23 cellular contexts compared by ENCODE assay signal in genomic region chr1:100299521-100300222, GRCh38. TPM values are rescaled to one million over a fixed set of nuclear protein-coding genes. Genes with fewer than 3 reads are reported as not detected.
DNase-seq lines count a peak whose midpoint lies in the region; ATAC-seq, FAIRE-seq and TF ChIP-seq lines count a peak whose summit lies in the region.
"Had no signal": no experiment of that assay in that cellular context is flagged by ENCODE, and none has a peak within 500 bp of the region (broad histone marks: within the 10 kb centered on the region; RNA-seq: fewer than 3 reads in every experiment).

No MANE protein-coding gene starts in this region.

- no peak; the same call in 1 of the 2 replicates for TF ChIP-seq POLR2A in GM12892 (IDR thresholded peaks at IDR 0.05; ENCODE audit: low read depth, low read length)

- peaks cover 6% of the 10 kb centered on the region for H3K36me3 Mint-ChIP-seq in activated CD4-positive, alpha-beta T cell treated with anti-CD3 and anti-CD28 coated beads for 36 hours (ENCODE audit: low read depth)
- peaks cover 4% of the 10 kb centered on the region for H3K36me3 Mint-ChIP-seq in natural killer cell treated with Interleukin-12 subunit alpha and Interleukin-12 subunit beta and Interleukin-15 and Interleukin-18, amount 100 ng/mL, for 72 hours
- H3K36me3 Mint-ChIP-seq in natural killer cell: no peaks in the 10 kb centered on the region
- H3K36me3 Mint-ChIP-seq in stimulated activated effector memory CD8-positive, alpha-beta T cell treated with anti-CD3 and anti-CD28 coated beads, Interleukin-12 subunit alpha, Interleukin-12 subunit beta, amount 100 ng/mL, for 72 hours: peaks cover 13% of the 10 kb centered on the region

- H3K9me3 Mint-ChIP-seq in activated CD4-positive, alpha-beta T cell treated with anti-CD3 and anti-CD28 coated beads for 36 hours (ENCODE audit: low read depth): peaks cover 3% of the 10 kb centered on the region
- H3K9me3 Mint-ChIP-seq in natural killer cell treated with Interleukin-12 subunit alpha and Interleukin-12 subunit beta and Interleukin-15 and Interleukin-18, amount 100 ng/mL, for 72 hours: no peaks in the 10 kb centered on the region
- H3K9me3 Mint-ChIP-seq in natural killer cell: no peaks in the 10 kb centered on the region
- H3K9me3 Mint-ChIP-seq in stimulated activated effector memory CD8-positive, alpha-beta T cell treated with anti-CD3 and anti-CD28 coated beads, Interleukin-12 subunit alpha, Interleukin-12 subunit beta, amount 100 ng/mL, for 72 hours: peaks cover 3% of the 10 kb centered on the region
- H3K9me3 Mint-ChIP-seq: neural crest cell had no signal

- no peak for FAIRE-seq in GM12892 (lab: Jason Lieb, UNC)
- FAIRE-seq: A549, H54 had no signal

- no peaks in the 10 kb centered on the region for H3K27me3 Mint-ChIP-seq in activated CD4-positive, alpha-beta T cell treated with anti-CD3 and anti-CD28 coated beads for 36 hours
- no peaks in the 10 kb centered on the region for H3K27me3 Mint-ChIP-seq in natural killer cell treated with Interleukin-12 subunit alpha and Interleukin-12 subunit beta and Interleukin-15 and Interleukin-18, amount 100 ng/mL, for 72 hours
- no peaks in the 10 kb centered on the region for H3K27me3 Mint-ChIP-seq in natural killer cell (ENCODE audit: low read depth in 2 of 2)

- no peak overlapping the region for H3K4me3 Mint-ChIP-seq in activated CD4-positive, alpha-beta T cell treated with anti-CD3 and anti-CD28 coated beads for 36 hours
- H3K4me3 Mint-ChIP-seq in natural killer cell treated with Interleukin-12 subunit alpha and Interleukin-12 subunit beta and Interleukin-15 and Interleukin-18, amount 100 ng/mL, for 72 hours: no peak overlapping the region
- H3K4me3 Mint-ChIP-seq in natural killer cell: no peak overlapping the region
- H3K4me3 Mint-ChIP-seq in stimulated activated effector memory CD8-positive, alpha-beta T cell treated with anti-CD3 and anti-CD28 coated beads, Interleukin-12 subunit alpha, Interleukin-12 subunit beta, amount 100 ng/mL, for 72 hours: no peak overlapping the region
- H3K4me3 Mint-ChIP-seq: neural crest cell had no signal

- TF ChIP-seq CTCF in natural killer cell (IDR thresholded peaks at IDR 0.05): no peak

- CTCF ChIA-PET in activated CD4-positive, alpha-beta T cell treated with anti-CD3 and anti-CD28 coated beads for 36 hours (lab: Charles Lee): interaction anchor here (0.6 to 1.4 kb wide), 4 partner anchors 60 to 164 kb away, joined by 3 to 5 read pairs (median 4); no protein-coding TSS in a partner anchor

- intact Hi-C loops in activated CD4-positive, alpha-beta T cell treated with anti-CD3 and anti-CD28 coated beads for 36 hours (cut with DNase I, micrococcal nuclease): loop anchor here in 1 of 2 experiments (2.0 kb wide), 1 partner anchor 51 kb away; no protein-coding TSS in a partner anchor
- intact Hi-C loops in natural killer cell (cut with micrococcal nuclease): no loop called here

- DNase-seq in activated CD4-positive, alpha-beta T cell treated with anti-CD3 and anti-CD28 coated beads for 36 hours: peak; percentile 39
- no peak for DNase-seq in activated CD4-positive, alpha-beta T cell treated with anti-CD3 and anti-CD28 coated beads for 4 hours
- no peak for DNase-seq in natural killer cell treated with Interleukin-12 subunit alpha and Interleukin-12 subunit beta and Interleukin-15 and Interleukin-18, amount 100 ng/mL, for 72 hours (ENCODE audit: low spot score)
- DNase-seq in natural killer cell: no peak
- DNase-seq in activated T-cell treated with anti-CD3 and anti-CD28 coated beads, Interleukin-2, amount 50 U/mL, for 48 hours: peak; percentile 24 to 38
- peak in 1 of 2 donors; percentile 64 for DNase-seq in stimulated activated effector memory CD8-positive, alpha-beta T cell treated with anti-CD3 and anti-CD28 coated beads, Interleukin-12 subunit alpha, Interleukin-12 subunit beta, amount 100 ng/mL, for 72 hours (ENCODE audit: low spot score in 2 of 2)
- no peak for DNase-seq in AG08396 (ENCODE audit: low spot score)
- DNase-seq in GM12892 (ENCODE audit: insufficient read length): no peak
- DNase-seq: activated CD8-positive, alpha-beta memory T cell treated with anti-CD3 and anti-CD28 coated beads for 24 hours; hippocampal formation; left cardiac atrium; NCI-H1092; NCI-H187 treated with DMSO at 0.1 percent for 48 hours; NCI-H2171 treated with DMSO at 0.1 percent for 48 hours; NCI-H524; Peyer's patch; right cardiac atrium; SIG-M5; stimulated activated naive CD4-positive, alpha-beta T cell had no signal

- POLR2A ChIA-PET in activated CD4-positive, alpha-beta T cell treated with anti-CD3 and anti-CD28 coated beads for 36 hours (lab: Charles Lee): interaction anchor here (0.9 kb wide), 1 partner anchor 143 kb away, joined by 3 read pairs; no protein-coding TSS in a partner anchor

- peak; percentile 86 for ATAC-seq in activated CD4-positive, alpha-beta T cell treated with anti-CD3 and anti-CD28 coated beads for 36 hours
- peak; percentile 53 to 85 for ATAC-seq in natural killer cell treated with Interleukin-12 subunit alpha and Interleukin-12 subunit beta and Interleukin-15 and Interleukin-18, amount 100 ng/mL, for 72 hours
- ATAC-seq in natural killer cell: no peak
- ATAC-seq in stimulated activated effector memory CD8-positive, alpha-beta T cell treated with anti-CD3 and anti-CD28 coated beads, Interleukin-12 subunit alpha, Interleukin-12 subunit beta, amount 100 ng/mL, for 72 hours: peak; percentile 94
- ATAC-seq: gastroesophageal sphincter, left cardiac atrium, right cardiac atrium had no signal

- H3K4me1 Mint-ChIP-seq in activated CD4-positive, alpha-beta T cell treated with anti-CD3 and anti-CD28 coated beads for 36 hours: peaks cover 8% of the 10 kb centered on the region
- H3K4me1 Mint-ChIP-seq in natural killer cell treated with Interleukin-12 subunit alpha and Interleukin-12 subunit beta and Interleukin-15 and Interleukin-18, amount 100 ng/mL, for 72 hours (ENCODE audit: low read depth in 2 of 2): peaks cover 3 to 6% of the 10 kb centered on the region in 2 donors
- H3K4me1 Mint-ChIP-seq in natural killer cell: peaks cover 8 to 12% of the 10 kb centered on the region in 2 donors
- H3K4me1 Mint-ChIP-seq in stimulated activated effector memory CD8-positive, alpha-beta T cell treated with anti-CD3 and anti-CD28 coated beads, Interleukin-12 subunit alpha, Interleukin-12 subunit beta, amount 100 ng/mL, for 72 hours: peaks cover 14% of the 10 kb centered on the region
- H3K4me1 Mint-ChIP-seq: neural crest cell had no signal

- no peak overlapping the region for H3K27ac Mint-ChIP-seq in activated CD4-positive, alpha-beta T cell treated with anti-CD3 and anti-CD28 coated beads for 36 hours
- no peak overlapping the region for H3K27ac Mint-ChIP-seq in natural killer cell treated with Interleukin-12 subunit alpha and Interleukin-12 subunit beta and Interleukin-15 and Interleukin-18, amount 100 ng/mL, for 72 hours
- H3K27ac Mint-ChIP-seq in natural killer cell: no peak overlapping the region
- peak overlapping the region; percentile 0 for H3K27ac Mint-ChIP-seq in stimulated activated effector memory CD8-positive, alpha-beta T cell treated with anti-CD3 and anti-CD28 coated beads, Interleukin-12 subunit alpha, Interleukin-12 subunit beta, amount 100 ng/mL, for 72 hours

RNA-seq across cellular contexts. Expression of gene RTCA, which starts 33.7 kb away (rescaled TPM):
- total RNA-seq in activated CD4-positive, alpha-beta T cell treated with anti-CD3 and anti-CD28 coated beads for 36 hours: 10 to 100 TPM; 47.8 to 53.0 TPM
- total RNA-seq in natural killer cell treated with Interleukin-12 subunit alpha and Interleukin-12 subunit beta and Interleukin-15 and Interleukin-18, amount 100 ng/mL, for 72 hours: 10 to 100 TPM; 65.2 to 71.5 TPM
- 10 to 100 TPM; 49.3 to 60.8 (median 52.3) TPM for total RNA-seq in natural killer cell
- 36.2 TPM for polyA plus RNA-seq in GM12892 (2012; ENCODE audit: missing spikeins)

RNA-seq across cellular contexts. Expression of gene DBT, which starts 50.0 kb away (rescaled TPM):
- total RNA-seq in activated CD4-positive, alpha-beta T cell treated with anti-CD3 and anti-CD28 coated beads for 36 hours: 10 to 100 TPM; 11.0 to 12.8 TPM
- total RNA-seq in natural killer cell treated with Interleukin-12 subunit alpha and Interleukin-12 subunit beta and Interleukin-15 and Interleukin-18, amount 100 ng/mL, for 72 hours: 10 to 100 TPM in 1 of 2 donors, 1 to 10 TPM in 1; 9.3 to 12.8 TPM
- total RNA-seq in natural killer cell: 10 to 100 TPM in 2 of 3 donors, 1 to 10 TPM in 1; 9.9 to 11.5 (median 10.2) TPM
- polyA plus RNA-seq in GM12892 (2012; ENCODE audit: missing spikeins): 9.8 TPM

RNA-seq across cellular contexts. Expression of gene CDC14A, which starts 52.6 kb away (rescaled TPM):
- 10 to 100 TPM; 12.2 to 13.6 TPM for total RNA-seq in activated CD4-positive, alpha-beta T cell treated with anti-CD3 and anti-CD28 coated beads for 36 hours
- 10 to 100 TPM; 15.0 to 26.9 TPM for total RNA-seq in natural killer cell treated with Interleukin-12 subunit alpha and Interleukin-12 subunit beta and Interleukin-15 and Interleukin-18, amount 100 ng/mL, for 72 hours
- total RNA-seq in natural killer cell: 10 to 100 TPM; 59.6 to 63.8 (median 60.1) TPM
- 4.0 TPM for polyA plus RNA-seq in GM12892 (2012; ENCODE audit: missing spikeins)

Comparison
In these comparisons a context has a peak if more than half of its experiments do, and no peak if none do; other contexts are left out.
1. ATAC-seq: peak in activated CD4-positive, alpha-beta T cell treated with anti-CD3 and anti-CD28 coated beads for 36 hours (single experiment), natural killer cell treated with Interleukin-12 subunit alpha and Interleukin-12 subunit beta and Interleukin-15 and Interleukin-18, amount 100 ng/mL, for 72 hours (2 of 2) and stimulated activated effector memory CD8-positive, alpha-beta T cell treated with anti-CD3 and anti-CD28 coated beads, Interleukin-12 subunit alpha, Interleukin-12 subunit beta, amount 100 ng/mL, for 72 hours (single experiment); none in natural killer cell (0 of 3).
2. DNase-seq: peak in activated CD4-positive, alpha-beta T cell treated with anti-CD3 and anti-CD28 coated beads for 36 hours (single experiment) and activated T-cell treated with anti-CD3 and anti-CD28 coated beads, Interleukin-2, amount 50 U/mL, for 48 hours (2 of 2); none in activated CD4-positive, alpha-beta T cell treated with anti-CD3 and anti-CD28 coated beads for 4 hours (0 of 2), natural killer cell treated with Interleukin-12 subunit alpha and Interleukin-12 subunit beta and Interleukin-15 and Interleukin-18, amount 100 ng/mL, for 72 hours (single experiment), natural killer cell (single experiment), AG08396 (single experiment) and GM12892 (single experiment).